Comparison of ENCODE assay signal across 9 cellular contexts in the genomic region with DNA sequence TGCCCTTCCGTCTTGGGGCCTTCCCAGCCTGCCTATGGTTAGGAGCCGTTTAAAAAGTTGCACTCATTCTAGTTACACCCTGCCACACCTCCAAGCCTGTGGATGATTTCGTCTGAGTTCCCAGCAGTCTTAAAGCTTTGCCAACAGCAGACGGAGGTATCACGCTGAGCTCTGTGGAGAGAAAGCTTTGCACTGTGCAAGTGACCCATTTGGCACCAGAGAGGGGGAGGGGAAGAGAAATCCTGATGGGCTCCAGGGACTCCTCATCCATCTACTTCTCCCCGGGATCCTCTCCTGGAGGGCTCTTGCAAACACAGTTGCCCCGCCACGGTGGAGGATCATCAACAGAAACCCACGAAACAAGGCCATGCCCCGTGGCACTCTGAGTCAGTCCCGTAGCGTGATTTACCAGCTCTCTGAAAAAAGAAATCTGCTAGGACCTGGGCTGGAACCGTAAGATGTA.
DNase-seq lines count a peak whose midpoint lies in the region; ATAC-seq and TF ChIP-seq lines count a peak whose summit lies in the region.
"Had no signal": no experiment of that assay in that cellular context is flagged by ENCODE, and none has a peak within 500 bp of the region (broad histone marks: within the 10 kb centered on the region; RNA-seq: fewer than 3 reads in every experiment).

No MANE protein-coding gene starts in this region.

- TF ChIP-seq CTCF in esophagus squamous epithelium (IDR thresholded peaks at IDR 0.05) = no peak

- no peaks in the 10 kb centered on the region for H3K27me3 ChIP-seq in esophagus squamous epithelium
- H3K27me3 ChIP-seq in neuron (ENCODE audit: insufficient read depth, low read length) = no peaks in the 10 kb centered on the region

- peaks cover 5 to 38% (median 30%) of the 10 kb centered on the region in 3 donors for H3K4me1 ChIP-seq in esophagus squamous epithelium
- H3K4me1 ChIP-seq in neuron (ENCODE audit: insufficient read depth, low read length) = peaks cover 48% of the 10 kb centered on the region

- TF ChIP-seq POLR2A in esophagus squamous epithelium (IDR thresholded peaks at IDR 0.05) = no peak

- H3K36me3 ChIP-seq in esophagus squamous epithelium = no peaks in the 10 kb centered on the region
- no peaks in the 10 kb centered on the region for H3K36me3 ChIP-seq in neuron (ENCODE audit: insufficient read depth, low read length)

- H3K4me3 ChIP-seq in esophagus squamous epithelium = peak overlapping the region in 3 of 4 donors; percentile 10 to 44 (median 16)
- H3K4me3 ChIP-seq in neuron (ENCODE audit: low read length) = no peak overlapping the region

- peak overlapping the region; percentile 63 to 71 (median 71) for H3K27ac ChIP-seq in esophagus squamous epithelium
- H3K27ac ChIP-seq: VCaP had no signal

- H2AFZ ChIP-seq in neuron (ENCODE audit: low read depth, low read length) = peak overlapping the region; percentile 49

- ATAC-seq in HG03439 (IDR thresholded peaks at IDR 0.05; ENCODE audit: unreplicated experiment) = no peak
- no peak for ATAC-seq in GM18873 (IDR thresholded peaks at IDR 0.05; ENCODE audit: low FRiP score, unreplicated experiment)

- H3K9me3 ChIP-seq in esophagus squamous epithelium = no peaks in the 10 kb centered on the region
- no peaks in the 10 kb centered on the region for H3K9me3 ChIP-seq in neuron (ENCODE audit: low read length)

- WGBS in esophagus squamous epithelium, 2 donors = 36 to 55% methylated on average over 12 to 13 of the region's 13 CpGs

- peak; percentile 17 for DNase-seq in Ammon's horn (ENCODE audit: low spot score)
- peak; percentile 55 for DNase-seq in NOMO-1 treated with dmso at 0.1 percent for 144 hours (lab: John Stamatoyannopoulos, UW; ENCODE audit: unreplicated experiment)
- no peak for DNase-seq in esophagus squamous epithelium (lab: John Stamatoyannopoulos, UW)
- no peak for DNase-seq in kidney glomerular epithelial cell (lab: John Stamatoyannopoulos, UW)
- DNase-seq in stimulated activated CD4-positive, alpha-beta T cell treated with anti-CD3 and anti-CD28 coated beads, Interleukin-4, amount 100 ng/mL, for 1 hour = no peak

- intact Hi-C loops in esophagus squamous epithelium (cut with DNase I) = no loop called here

Comparison
In these comparisons a context has a peak if more than half of its experiments do, and no peak if none do; other contexts are left out.
1. DNase-seq: peak in Ammon's horn (single experiment) and NOMO-1 treated with dmso at 0.1 percent for 144 hours (single experiment); none in esophagus squamous epithelium (single experiment), kidney glomerular epithelial cell (single experiment) and stimulated activated CD4-positive, alpha-beta T cell treated with anti-CD3 and anti-CD28 coated beads, Interleukin-4, amount 100 ng/mL, for 1 hour (single experiment).